Comparison of ENCODE assay signal across 2 cellular contexts in the genomic region with DNA sequence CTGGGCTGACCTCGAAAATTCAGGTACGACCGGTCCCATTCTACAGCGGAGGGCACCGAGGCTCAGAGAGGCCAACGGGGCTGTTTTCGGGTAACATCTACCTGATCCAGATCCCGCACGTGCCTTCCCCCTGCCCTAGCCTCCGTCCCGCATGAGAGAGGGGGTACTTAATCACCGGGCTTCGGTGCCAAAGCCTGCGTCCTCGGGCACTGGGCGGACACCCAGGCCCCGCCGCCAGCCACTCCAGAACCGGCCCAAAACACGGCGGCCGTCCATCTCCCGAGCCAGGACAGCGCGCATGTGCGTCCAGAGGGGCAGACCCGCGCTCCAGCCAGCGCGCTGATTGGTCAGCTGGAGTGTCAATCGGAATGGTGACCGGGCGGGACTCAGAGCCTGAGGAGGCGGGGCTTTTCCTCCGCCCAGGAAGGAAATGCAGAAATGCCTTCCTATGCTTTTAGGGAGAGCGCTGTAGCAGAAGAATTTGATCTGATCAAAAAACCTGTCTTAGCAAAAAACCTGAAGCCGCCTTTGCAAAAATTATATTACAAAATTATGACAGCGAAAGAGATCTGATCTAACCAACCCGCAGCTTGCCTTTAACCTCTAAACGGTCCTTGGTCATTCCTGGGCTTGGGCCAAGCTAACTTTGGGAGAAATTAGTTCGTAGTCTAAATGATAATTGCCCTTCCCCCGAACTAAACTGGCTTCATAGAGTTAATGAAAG.
TF ChIP-seq lines count a peak whose summit lies in the region.

A gene with protein sequence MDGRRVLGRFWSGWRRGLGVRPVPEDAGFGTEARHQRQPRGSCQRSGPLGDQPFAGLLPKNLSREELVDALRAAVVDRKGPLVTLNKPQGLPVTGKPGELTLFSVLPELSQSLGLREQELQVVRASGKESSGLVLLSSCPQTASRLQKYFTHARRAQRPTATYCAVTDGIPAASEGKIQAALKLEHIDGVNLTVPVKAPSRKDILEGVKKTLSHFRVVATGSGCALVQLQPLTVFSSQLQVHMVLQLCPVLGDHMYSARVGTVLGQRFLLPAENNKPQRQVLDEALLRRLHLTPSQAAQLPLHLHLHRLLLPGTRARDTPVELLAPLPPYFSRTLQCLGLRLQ (minus strand): TSS at position 294 of the 724 bp plus-strand sequence. CDS start 18 bp downstream, at position 276.

TF ChIP-seq in IMR-90, 13 proteins besides CTCF, POLR2A, EP300 and RAD21 (continued from another document):
- TF ChIP-seq, protein P1, sequence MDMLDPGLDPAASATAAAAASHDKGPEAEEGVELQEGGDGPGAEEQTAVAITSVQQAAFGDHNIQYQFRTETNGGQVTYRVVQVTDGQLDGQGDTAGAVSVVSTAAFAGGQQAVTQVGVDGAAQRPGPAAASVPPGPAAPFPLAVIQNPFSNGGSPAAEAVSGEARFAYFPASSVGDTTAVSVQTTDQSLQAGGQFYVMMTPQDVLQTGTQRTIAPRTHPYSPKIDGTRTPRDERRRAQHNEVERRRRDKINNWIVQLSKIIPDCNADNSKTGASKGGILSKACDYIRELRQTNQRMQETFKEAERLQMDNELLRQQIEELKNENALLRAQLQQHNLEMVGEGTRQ (IDR thresholded peaks at IDR 0.05; ENCODE audit: low read depth, low read length): no peak
- TF ChIP-seq SMC3 (IDR thresholded peaks at IDR 0.05; ENCODE audit: low read depth, low read length) (no peak), MXI1 (IDR thresholded peaks at IDR 0.05; ENCODE audit: borderline replicate concordance, low read depth, low read length) (peak; percentile 71; the same call in 1 of the 2 replicates)

TF ChIP-seq in PFSK-1, 5 proteins besides CTCF, POLR2A, EP300 and RAD21 (continued from another document):
- TF ChIP-seq, protein P2, sequence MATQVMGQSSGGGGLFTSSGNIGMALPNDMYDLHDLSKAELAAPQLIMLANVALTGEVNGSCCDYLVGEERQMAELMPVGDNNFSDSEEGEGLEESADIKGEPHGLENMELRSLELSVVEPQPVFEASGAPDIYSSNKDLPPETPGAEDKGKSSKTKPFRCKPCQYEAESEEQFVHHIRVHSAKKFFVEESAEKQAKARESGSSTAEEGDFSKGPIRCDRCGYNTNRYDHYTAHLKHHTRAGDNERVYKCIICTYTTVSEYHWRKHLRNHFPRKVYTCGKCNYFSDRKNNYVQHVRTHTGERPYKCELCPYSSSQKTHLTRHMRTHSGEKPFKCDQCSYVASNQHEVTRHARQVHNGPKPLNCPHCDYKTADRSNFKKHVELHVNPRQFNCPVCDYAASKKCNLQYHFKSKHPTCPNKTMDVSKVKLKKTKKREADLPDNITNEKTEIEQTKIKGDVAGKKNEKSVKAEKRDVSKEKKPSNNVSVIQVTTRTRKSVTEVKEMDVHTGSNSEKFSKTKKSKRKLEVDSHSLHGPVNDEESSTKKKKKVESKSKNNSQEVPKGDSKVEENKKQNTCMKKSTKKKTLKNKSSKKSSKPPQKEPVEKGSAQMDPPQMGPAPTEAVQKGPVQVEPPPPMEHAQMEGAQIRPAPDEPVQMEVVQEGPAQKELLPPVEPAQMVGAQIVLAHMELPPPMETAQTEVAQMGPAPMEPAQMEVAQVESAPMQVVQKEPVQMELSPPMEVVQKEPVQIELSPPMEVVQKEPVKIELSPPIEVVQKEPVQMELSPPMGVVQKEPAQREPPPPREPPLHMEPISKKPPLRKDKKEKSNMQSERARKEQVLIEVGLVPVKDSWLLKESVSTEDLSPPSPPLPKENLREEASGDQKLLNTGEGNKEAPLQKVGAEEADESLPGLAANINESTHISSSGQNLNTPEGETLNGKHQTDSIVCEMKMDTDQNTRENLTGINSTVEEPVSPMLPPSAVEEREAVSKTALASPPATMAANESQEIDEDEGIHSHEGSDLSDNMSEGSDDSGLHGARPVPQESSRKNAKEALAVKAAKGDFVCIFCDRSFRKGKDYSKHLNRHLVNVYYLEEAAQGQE (IDR thresholded peaks at IDR 0.05; ENCODE audit: insufficient read depth in 1 of 2, low read depth in 2 of 2, low read length in 2 of 2): no peak
- no peak for TF ChIP-seq TAF1 (IDR thresholded peaks at IDR 0.05; ENCODE audit: borderline replicate concordance, insufficient read depth, low read length)
- TF ChIP-seq POLR2AphosphoS5 (IDR thresholded peaks at IDR 0.05; ENCODE audit: low read depth, low read length): peak; percentile 84
